In the genomic region with DNA sequence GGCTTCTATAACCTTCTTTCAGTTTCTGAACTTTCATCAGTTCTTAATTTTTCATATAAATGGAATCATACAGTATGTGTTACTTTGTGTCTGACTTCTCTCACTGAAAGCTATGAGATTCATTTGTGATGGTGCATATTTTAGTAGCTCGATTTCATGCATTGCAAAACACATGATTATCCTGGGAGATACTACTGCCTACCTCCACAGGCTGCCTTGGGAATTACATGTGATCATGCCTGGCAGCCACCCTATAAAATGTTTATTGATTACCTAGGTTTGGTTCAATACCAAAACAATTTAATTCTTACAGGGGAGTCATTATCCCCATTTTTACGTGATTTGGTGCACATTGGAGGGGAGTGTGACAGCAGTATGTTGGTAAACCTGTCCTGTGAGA, we compare ENCODE assay signal across 20 cellular contexts.
"Had no signal": no experiment of that assay in that cellular context is flagged by ENCODE, and none has a peak within 500 bp of the region (broad histone marks: within the 10 kb centered on the region; RNA-seq: fewer than 3 reads in every experiment).

No MANE protein-coding gene starts in this region.

- DNase-seq: activated CD4-positive, alpha-beta T cell treated with anti-CD3 and anti-CD28 coated beads, Interleukin-2, amount 50 U/mL, for 4 hours; activated CD4-positive, CD25-positive, alpha-beta regulatory T cell treated with anti-CD3 and anti-CD28 coated beads, Interleukin-2, amount 50 U/mL, for 72 hours; activated effector memory CD4-positive, alpha-beta T cell treated with Interleukin-2 at 50 U/mL for 16 hours; activated T-cell treated with anti-CD3 and anti-CD28 coated beads, Interleukin-2, amount 50 U/mL, for 1 hour; body of pancreas; effector memory CD8-positive, alpha-beta T cell; heart right ventricle; mucosa of descending colon; natural killer cell; occipital lobe; psoas muscle; sigmoid colon; stimulated activated CD4-positive, alpha-beta T cell treated with anti-CD3 and anti-CD28 coated beads, Interleukin-12 subunit alpha, Interleukin-12 subunit beta, amount 100 ng/mL, for 4 hours; stimulated activated naive CD4-positive, alpha-beta T cell; substantia nigra; transverse colon had no signal

- H3K36me3 ChIP-seq: heart right ventricle, sigmoid colon, transverse colon had no signal

- ATAC-seq: body of pancreas; effector memory CD8-positive, alpha-beta T cell; heart right ventricle; mucosa of descending colon; natural killer cell; psoas muscle had no signal

- H3K4me3 ChIP-seq: body of pancreas, heart right ventricle, mucosa of descending colon, psoas muscle, sigmoid colon, transverse colon had no signal

- H3K4me3 Mint-ChIP-seq: activated naive CD4-positive, alpha-beta T cell treated with anti-CD3 and anti-CD28 coated beads, Interleukin-2, amount 50 U/mL, for 24 hours; central memory CD8-positive, alpha-beta T cell; effector memory CD8-positive, alpha-beta T cell; natural killer cell had no signal

- H3K9me3 Mint-ChIP-seq: activated naive CD4-positive, alpha-beta T cell treated with anti-CD3 and anti-CD28 coated beads, Interleukin-2, amount 50 U/mL, for 24 hours; central memory CD8-positive, alpha-beta T cell; effector memory CD8-positive, alpha-beta T cell; natural killer cell had no signal

- H3K27me3 ChIP-seq: body of pancreas, heart right ventricle, sigmoid colon, transverse colon had no signal

- FAIRE-seq: frontal cortex, islet of Langerhans had no signal

- H3K27ac ChIP-seq: body of pancreas, heart right ventricle, psoas muscle, sigmoid colon, transverse colon had no signal

- H3K27ac Mint-ChIP-seq: activated naive CD4-positive, alpha-beta T cell treated with anti-CD3 and anti-CD28 coated beads, Interleukin-2, amount 50 U/mL, for 24 hours; effector memory CD8-positive, alpha-beta T cell; natural killer cell had no signal

- H3K4me1 ChIP-seq: body of pancreas, psoas muscle had no signal

- H3K9me3 ChIP-seq: body of pancreas, heart right ventricle, mucosa of descending colon, psoas muscle, sigmoid colon, transverse colon had no signal

- H3K36me3 Mint-ChIP-seq: activated naive CD4-positive, alpha-beta T cell treated with anti-CD3 and anti-CD28 coated beads, Interleukin-2, amount 50 U/mL, for 24 hours; natural killer cell had no signal

- H3K4me1 Mint-ChIP-seq: activated naive CD4-positive, alpha-beta T cell treated with anti-CD3 and anti-CD28 coated beads, Interleukin-2, amount 50 U/mL, for 24 hours; central memory CD8-positive, alpha-beta T cell; natural killer cell had no signal
